In the genomic region with DNA sequence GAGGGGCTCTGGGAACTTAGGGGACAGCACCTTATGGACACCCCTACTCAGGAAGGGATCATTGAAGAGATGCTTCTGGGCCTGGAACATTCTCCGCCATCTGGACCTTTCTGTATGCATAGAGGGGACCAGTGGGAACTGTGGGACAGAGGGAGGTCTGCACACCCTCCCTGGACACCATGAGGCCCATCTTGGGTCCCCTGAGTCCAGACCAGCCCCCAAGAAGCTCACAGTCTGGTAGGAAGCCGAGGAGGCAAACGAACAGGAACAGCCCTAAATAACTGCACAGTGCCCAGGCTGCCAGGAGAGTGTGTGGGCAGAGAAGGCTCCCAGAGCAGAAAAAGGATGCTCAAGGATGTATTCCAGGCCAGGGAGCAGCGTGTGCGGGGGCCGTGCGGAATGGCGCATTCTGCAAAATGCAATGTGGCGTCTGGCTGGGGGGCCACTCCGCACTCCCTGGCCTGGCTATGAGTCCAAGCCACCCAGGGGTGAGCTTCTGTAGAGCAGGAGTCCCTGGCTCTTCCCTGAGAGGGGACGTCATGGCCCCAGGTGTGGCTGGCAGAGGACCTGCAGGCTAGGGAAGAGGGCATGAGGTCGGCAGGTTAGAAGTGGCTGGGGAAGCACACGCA, we compare ENCODE assay signal across 15 cellular contexts. TPM values are rescaled to one million over a fixed set of nuclear protein-coding genes. Genes with fewer than 3 reads are reported as not detected.
DNase-seq lines count a peak whose midpoint lies in the region; ATAC-seq and TF ChIP-seq lines count a peak whose summit lies in the region.
"Had no signal": no experiment of that assay in that cellular context is flagged by ENCODE, and none has a peak within 500 bp of the region (broad histone marks: within the 10 kb centered on the region; RNA-seq: fewer than 3 reads in every experiment).

No MANE protein-coding gene starts in this region.

- no peaks in the 10 kb centered on the region for H3K27me3 ChIP-seq in WERI-Rb-1 (ENCODE audit: insufficient read depth, low read depth, severe bottlenecking)
- H3K27me3 ChIP-seq in testis, result no peaks in the 10 kb centered on the region
- H3K27me3 ChIP-seq in transverse colon, result no peaks in the 10 kb centered on the region
- peaks cover 0 to 2% (median 0%) of the 10 kb centered on the region in 3 donors for H3K27me3 ChIP-seq in stomach

- intact Hi-C loops in lower leg skin (cut with DNase I; ENCODE audit: low total_unique reads) (no loop called here), testis (cut with DNase I; ENCODE audit: low total_unique reads) (no loop called here), transverse colon (cut with DNase I; ENCODE audit: low total_unique reads) (no loop called here), stomach (cut with DNase I; ENCODE audit: low total_unique reads) (no loop called here)

- TF ChIP-seq CTCF in WERI-Rb-1 (IDR thresholded peaks at IDR 0.05; ENCODE audit: low read depth, low read length) (no peak), lower leg skin (IDR thresholded peaks at IDR 0.05) (no peak), testis (IDR thresholded peaks at IDR 0.05) (no peak), transverse colon (IDR thresholded peaks at IDR 0.05) (no peak), stomach (IDR thresholded peaks at IDR 0.05) (no peak)

- H3K27ac ChIP-seq in WERI-Rb-1, result peak overlapping the region; percentile 93
- H3K27ac ChIP-seq in testis, result no peak overlapping the region
- no peak overlapping the region for H3K27ac ChIP-seq in transverse colon
- no peak overlapping the region for H3K27ac ChIP-seq in stomach
- H3K27ac ChIP-seq: PC-9, prostate gland had no signal

- peak in 1 of 2 donors; percentile 35 for DNase-seq in activated naive CD4-positive, alpha-beta T cell treated with anti-CD3 and anti-CD28 coated beads, Interleukin-2, amount 50 U/mL, for 72 hours (ENCODE audit: low spot score in 2 of 2)
- no peak for DNase-seq in activated naive CD4-positive, alpha-beta T cell (lab: John Stamatoyannopoulos, UW)
- no peak for DNase-seq in WERI-Rb-1
- DNase-seq in lower leg skin (ENCODE audit: low spot score in 2 of 2), result peak; percentile 11 to 81
- peak; percentile 9 for DNase-seq in testis
- DNase-seq in transverse colon, result no peak
- DNase-seq in stomach, result no peak
- no peak for DNase-seq in NCI-H1092 treated with DMSO at 0.1 percent for 48 hours (lab: John Stamatoyannopoulos, UW)
- DNase-seq: DMS79 treated with DMSO at 0.1 percent for 48 hours, foreskin melanocyte, NCI-H1048, NCI-H345, PC-9, trophoblast cell had no signal

- H3K27ac Mint-ChIP-seq in activated naive CD4-positive, alpha-beta T cell treated with anti-CD3 and anti-CD28 coated beads, Interleukin-2, amount 50 U/mL, for 72 hours, result peak overlapping the region; percentile 39 to 53

- H3K4me1 ChIP-seq in testis, result no peaks in the 10 kb centered on the region
- H3K4me1 ChIP-seq in transverse colon, result peaks cover 0 to 26% (median 13%) of the 10 kb centered on the region in 4 donors
- H3K4me1 ChIP-seq in stomach, result peaks cover 12 to 63% (median 53%) of the 10 kb centered on the region in 4 donors
- H3K4me1 ChIP-seq: prostate gland had no signal

- TF ChIP-seq EP300 in transverse colon (IDR thresholded peaks at IDR 0.05; ENCODE audit: low read depth), result no peak
- TF ChIP-seq EP300 in stomach (IDR thresholded peaks at IDR 0.05), result no peak

- ATAC-seq in activated naive CD4-positive, alpha-beta T cell treated with anti-CD3 and anti-CD28 coated beads, Interleukin-2, amount 50 U/mL, for 72 hours, result no peak

- H3K36me3 ChIP-seq in WERI-Rb-1, result no peaks in the 10 kb centered on the region
- no peaks in the 10 kb centered on the region for H3K36me3 ChIP-seq in testis (ENCODE audit: low read depth, missing control alignments)
- no peaks in the 10 kb centered on the region for H3K36me3 ChIP-seq in transverse colon
- H3K36me3 ChIP-seq in stomach, result no peaks in the 10 kb centered on the region
- H3K36me3 ChIP-seq: prostate gland had no signal

- no peaks in the 10 kb centered on the region for H3K36me3 Mint-ChIP-seq in activated naive CD4-positive, alpha-beta T cell treated with anti-CD3 and anti-CD28 coated beads, Interleukin-2, amount 50 U/mL, for 72 hours

- H3K4me3 ChIP-seq in WERI-Rb-1 (ENCODE audit: low read depth, low read length), result no peak overlapping the region
- no peak overlapping the region for H3K4me3 ChIP-seq in lower leg skin (ENCODE audit: low read depth, poor library complexity, severe bottlenecking)
- no peak overlapping the region for H3K4me3 ChIP-seq in testis
- no peak overlapping the region for H3K4me3 ChIP-seq in transverse colon
- no peak overlapping the region for H3K4me3 ChIP-seq in stomach
- H3K4me3 ChIP-seq: PC-9, prostate gland had no signal

- H3K9me3 ChIP-seq in WERI-Rb-1 (ENCODE audit: severe bottlenecking), result no peaks in the 10 kb centered on the region
- H3K9me3 ChIP-seq in testis, result no peaks in the 10 kb centered on the region
- no peaks in the 10 kb centered on the region for H3K9me3 ChIP-seq in transverse colon
- H3K9me3 ChIP-seq in stomach, result no peaks in the 10 kb centered on the region
- H3K9me3 ChIP-seq: prostate gland had no signal

- H3K9me3 Mint-ChIP-seq in activated naive CD4-positive, alpha-beta T cell treated with anti-CD3 and anti-CD28 coated beads, Interleukin-2, amount 50 U/mL, for 72 hours, result no peaks in the 10 kb centered on the region

- in situ Hi-C loops in transverse colon (cut with MboI; ENCODE audit: low pct_ligation_motif_present in 1 of 4, low pct_unique_long_range_greater_than_20kb in 1 of 4, low sequenced_read_pairs in 3 of 4), result loop anchor here in 1 of 4 donors (25.0 kb wide), 1 partner anchor 90 kb away; no protein-coding TSS in a partner anchor

- WGBS in lower leg skin, 2 donors, result 93% methylated on average over 12 to 13 of the region's 13 CpGs
- 92 to 94% methylated on average over 13 of the region's 13 CpGs for WGBS in testis, 2 donors
- 95% methylated on average over 13 of the region's 13 CpGs; no CpG with 5 or more reads in 1 of the 2 donors for WGBS in transverse colon (ENCODE audit: low coverage in 1 of 2), 2 donors
- WGBS in stomach, 5 donors, result 92 to 94% (median 93%) methylated on average over 11 to 13 of the region's 13 CpGs

- TF ChIP-seq POLR2A in lower leg skin (IDR thresholded peaks at IDR 0.05), result no peak
- TF ChIP-seq POLR2A in testis (IDR thresholded peaks at IDR 0.05), result no peak
- TF ChIP-seq POLR2A in transverse colon (IDR thresholded peaks at IDR 0.05), result no peak
- no peak for TF ChIP-seq POLR2A in stomach (IDR thresholded peaks at IDR 0.05)

RNA-seq across cellular contexts. Expression of a gene that starts 24.5 kb away (rescaled TPM):
- 100 to 1,000 TPM; 124 to 161 TPM for total RNA-seq in activated naive CD4-positive, alpha-beta T cell treated with anti-CD3 and anti-CD28 coated beads, Interleukin-2, amount 50 U/mL, for 72 hours
- total RNA-seq in lower leg skin (100 to 1,000 TPM in 2 of 4 donors, 10 to 100 TPM in 2; 50.8 to 151 (median 98.7) TPM), testis (10 to 100 TPM; 41.9 to 61.7 TPM), transverse colon (10 to 100 TPM; 39.0 to 81.2 (median 68.8) TPM), stomach (10 to 100 TPM in 4 of 5 donors, 1 to 10 TPM in 1; 9.3 to 74.0 (median 38.8) TPM)
- polyA plus RNA-seq in testis (ENCODE audit: insufficient read depth, low read depth, low replicate concordance) (45.7 TPM), stomach (10 to 100 TPM; 23.0 to 30.7 (median 24.3) TPM)

Comparison
In these comparisons a context has a peak if more than half of its experiments do, and no peak if none do; other contexts are left out.
1. DNase-seq: peak in lower leg skin (2 of 2) and testis (single experiment); none in activated naive CD4-positive, alpha-beta T cell (0 of 4), WERI-Rb-1 (single experiment), transverse colon (single experiment), stomach (single experiment) and NCI-H1092 treated with DMSO at 0.1 percent for 48 hours (single experiment).